In genomic region chr10:124324856-124325657, GRCh38 we compare ENCODE assay signal across 17 cellular contexts.
A peak's percentile ranks its signal among the peaks of the same experiment; 100 is the strongest.
DNase-seq lines count a peak whose midpoint lies in the region; ATAC-seq and TF ChIP-seq lines count a peak whose summit lies in the region.
"Had no signal": no experiment of that assay in that cellular context is flagged by ENCODE, and none has a peak within 500 bp of the region (broad histone marks: within the 10 kb centered on the region; RNA-seq: fewer than 3 reads in every experiment).

No MANE protein-coding gene starts in this region.

- CTCF ChIA-PET in activated CD4-positive, alpha-beta memory T cell treated with anti-CD3 and anti-CD28 coated beads, Interleukin-2, amount 10 ng/mL, durations not matched to agents 7 days and 5 days (lab: Charles Lee): no interaction called here
- CTCF ChIA-PET in activated CD4-positive, alpha-beta memory T cell treated with anti-CD3 and anti-CD28 coated beads for 36 hours (lab: Charles Lee): no interaction called here

- no peak for ATAC-seq in activated T-cell treated with anti-CD3 and anti-CD28 coated beads, Interleukin-2, amount 50 U/mL, for 4 hours
- ATAC-seq in HG03280 (IDR thresholded peaks at IDR 0.05; ENCODE audit: unreplicated experiment): no peak
- ATAC-seq: GM23338 had no signal

- no peak overlapping the region for H3K4me3 Mint-ChIP-seq in activated CD4-positive, alpha-beta memory T cell treated with anti-CD3 and anti-CD28 coated beads, Interleukin-2, amount 10 ng/mL, durations not matched to agents 7 days and 5 days
- no peak overlapping the region for H3K4me3 Mint-ChIP-seq in activated CD4-positive, alpha-beta memory T cell treated with anti-CD3 and anti-CD28 coated beads for 36 hours
- no peak overlapping the region for H3K4me3 Mint-ChIP-seq in osteocyte (ENCODE audit: unreplicated experiment)
- no peak overlapping the region for H3K4me3 Mint-ChIP-seq in activated T-cell treated with anti-CD3 and anti-CD28 coated beads, Interleukin-2, amount 50 U/mL, for 4 hours
- H3K4me3 Mint-ChIP-seq: GM23338, HFFc6 had no signal

- DNase-seq in activated CD4-positive, alpha-beta memory T cell treated with anti-CD3 and anti-CD28 coated beads, Interleukin-2, amount 10 ng/mL, durations not matched to agents 7 days and 5 days: peak; percentile 9
- no peak for DNase-seq in activated CD4-positive, alpha-beta memory T cell treated with anti-CD3 and anti-CD28 coated beads for 36 hours
- peak; percentile 44 for DNase-seq in islet precursor cell
- peak; percentile 80 for DNase-seq in osteocyte (ENCODE audit: extremely low spot score, unreplicated experiment)
- no peak for DNase-seq in T1000 (lab: John Stamatoyannopoulos, UW)
- DNase-seq in activated T-cell treated with anti-CD3 and anti-CD28 coated beads, Interleukin-2, amount 50 U/mL, for 4 hours: no peak
- DNase-seq: 8988T, HFFc6, KBM-7, MV-4-11, NCI-H1105, NCI-H1436 treated with DMSO at 0.1 percent for 48 hours, NCI-H187 treated with DMSO at 0.1 percent for 48 hours, NCI-H524, NCI-H748 treated with DMSO at 0.1 percent for 48 hours had no signal

- H3K9me3 Mint-ChIP-seq in activated CD4-positive, alpha-beta memory T cell treated with anti-CD3 and anti-CD28 coated beads, Interleukin-2, amount 10 ng/mL, durations not matched to agents 7 days and 5 days: no peaks in the 10 kb centered on the region
- H3K9me3 Mint-ChIP-seq in activated CD4-positive, alpha-beta memory T cell treated with anti-CD3 and anti-CD28 coated beads for 36 hours: no peaks in the 10 kb centered on the region
- H3K9me3 Mint-ChIP-seq in osteocyte (ENCODE audit: unreplicated experiment): no peaks in the 10 kb centered on the region
- H3K9me3 Mint-ChIP-seq in activated T-cell treated with anti-CD3 and anti-CD28 coated beads, Interleukin-2, amount 50 U/mL, for 4 hours: no peaks in the 10 kb centered on the region
- H3K9me3 Mint-ChIP-seq: GM23338 had no signal

- H3K27me3 Mint-ChIP-seq in activated CD4-positive, alpha-beta memory T cell treated with anti-CD3 and anti-CD28 coated beads, Interleukin-2, amount 10 ng/mL, durations not matched to agents 7 days and 5 days: no peaks in the 10 kb centered on the region
- peaks cover 12% of the 10 kb centered on the region for H3K27me3 Mint-ChIP-seq in activated CD4-positive, alpha-beta memory T cell treated with anti-CD3 and anti-CD28 coated beads for 36 hours
- no peaks in the 10 kb centered on the region for H3K27me3 Mint-ChIP-seq in osteocyte (ENCODE audit: unreplicated experiment)
- peaks cover 16% of the 10 kb centered on the region for H3K27me3 Mint-ChIP-seq in activated T-cell treated with anti-CD3 and anti-CD28 coated beads, Interleukin-2, amount 50 U/mL, for 4 hours (ENCODE audit: low read depth)

- intact Hi-C loops in activated CD4-positive, alpha-beta memory T cell treated with anti-CD3 and anti-CD28 coated beads for 36 hours (cut with micrococcal nuclease): no loop called here

- no peak overlapping the region for H3K27ac Mint-ChIP-seq in activated CD4-positive, alpha-beta memory T cell treated with anti-CD3 and anti-CD28 coated beads, Interleukin-2, amount 10 ng/mL, durations not matched to agents 7 days and 5 days
- no peak overlapping the region for H3K27ac Mint-ChIP-seq in activated CD4-positive, alpha-beta memory T cell treated with anti-CD3 and anti-CD28 coated beads for 36 hours
- no peak overlapping the region for H3K27ac Mint-ChIP-seq in osteocyte (ENCODE audit: unreplicated experiment)
- H3K27ac Mint-ChIP-seq: GM23338, HFFc6 had no signal

- no peak for TF ChIP-seq CTCF in osteocyte (IDR thresholded peaks at IDR 0.05)

- no peaks in the 10 kb centered on the region for H3K4me1 Mint-ChIP-seq in activated CD4-positive, alpha-beta memory T cell treated with anti-CD3 and anti-CD28 coated beads, Interleukin-2, amount 10 ng/mL, durations not matched to agents 7 days and 5 days
- no peaks in the 10 kb centered on the region for H3K4me1 Mint-ChIP-seq in activated CD4-positive, alpha-beta memory T cell treated with anti-CD3 and anti-CD28 coated beads for 36 hours (ENCODE audit: low read depth)
- H3K4me1 Mint-ChIP-seq in osteocyte (ENCODE audit: unreplicated experiment): peaks cover 23% of the 10 kb centered on the region
- no peaks in the 10 kb centered on the region for H3K4me1 Mint-ChIP-seq in activated T-cell treated with anti-CD3 and anti-CD28 coated beads, Interleukin-2, amount 50 U/mL, for 4 hours (ENCODE audit: low read depth)
- H3K4me1 Mint-ChIP-seq: GM23338 had no signal

- no peaks in the 10 kb centered on the region for H3K36me3 Mint-ChIP-seq in activated CD4-positive, alpha-beta memory T cell treated with anti-CD3 and anti-CD28 coated beads, Interleukin-2, amount 10 ng/mL, durations not matched to agents 7 days and 5 days (ENCODE audit: low read depth)
- H3K36me3 Mint-ChIP-seq in activated CD4-positive, alpha-beta memory T cell treated with anti-CD3 and anti-CD28 coated beads for 36 hours: no peaks in the 10 kb centered on the region
- H3K36me3 Mint-ChIP-seq in osteocyte (ENCODE audit: unreplicated experiment): no peaks in the 10 kb centered on the region
- H3K36me3 Mint-ChIP-seq in activated T-cell treated with anti-CD3 and anti-CD28 coated beads, Interleukin-2, amount 50 U/mL, for 4 hours (ENCODE audit: insufficient read depth): no peaks in the 10 kb centered on the region

- POLR2A ChIA-PET in activated CD4-positive, alpha-beta memory T cell treated with anti-CD3 and anti-CD28 coated beads, Interleukin-2, amount 10 ng/mL, durations not matched to agents 7 days and 5 days (lab: Charles Lee): no interaction called here
- POLR2A ChIA-PET in activated CD4-positive, alpha-beta memory T cell treated with anti-CD3 and anti-CD28 coated beads for 36 hours (lab: Charles Lee): no interaction called here

Comparison
In these comparisons a context has a peak if more than half of its experiments do, and no peak if none do; other contexts are left out.
1. DNase-seq: peak in activated CD4-positive, alpha-beta memory T cell treated with anti-CD3 and anti-CD28 coated beads, Interleukin-2, amount 10 ng/mL, durations not matched to agents 7 days and 5 days (single experiment), islet precursor cell (single experiment) and osteocyte (single experiment); none in activated CD4-positive, alpha-beta memory T cell treated with anti-CD3 and anti-CD28 coated beads for 36 hours (single experiment), T1000 (single experiment) and activated T-cell treated with anti-CD3 and anti-CD28 coated beads, Interleukin-2, amount 50 U/mL, for 4 hours (single experiment).